Comparison of ENCODE assay signal across 14 cellular contexts in genomic region chr17:78823282-78824046, GRCh38. TPM values are rescaled to one million over a fixed set of nuclear protein-coding genes. Genes with fewer than 3 reads are reported as not detected.
DNase-seq lines count a peak whose midpoint lies in the region; ATAC-seq, FAIRE-seq and TF ChIP-seq lines count a peak whose summit lies in the region.
"Had no signal": no experiment of that assay in that cellular context is flagged by ENCODE, and none has a peak within 500 bp of the region (broad histone marks: within the 10 kb centered on the region; RNA-seq: fewer than 3 reads in every experiment).

No MANE protein-coding gene starts in this region.

- TF ChIP-seq CTCF in AG09319 (IDR thresholded peaks at IDR 0.05; ENCODE audit: low read depth, low read length) = 0 out of 2 replicates have a peak, but pooled peaks have one; percentile 1
- peak; percentile 18 for TF ChIP-seq CTCF in GM06990 (IDR thresholded peaks at IDR 0.05; ENCODE audit: insufficient read depth, low read length, poor library complexity, severe bottlenecking)
- TF ChIP-seq CTCF in activated CD8-positive, alpha-beta T cell treated with anti-CD3 and anti-CD28 coated beads for 36 hours (IDR thresholded peaks at IDR 0.05) = no peak

- DNase-seq in AG09319 (ENCODE audit: extremely low read depth, low read depth) (no peak), GM06990 (ENCODE audit: extremely low read depth, insufficient read length) (no peak), left kidney (ENCODE audit: low read depth, low spot score) (peak; percentile 15), ACHN (no peak), T-helper 1 cell (no peak), MG63 (no peak), small intestine (no peak)
- DNase-seq in activated CD8-positive, alpha-beta T cell treated with anti-CD3 and anti-CD28 coated beads for 36 hours = no peak
- DNase-seq: adrenal gland; effector CD4-positive, alpha-beta T cell; heart left ventricle; left ventricle myocardium inferior; NCI-H1694 had no signal

- H3K27me3 ChIP-seq in GM06990 (replicated peaks; ENCODE audit: control insufficient read depth, insufficient read depth, low read length) = no peaks in the 10 kb centered on the region
- no peaks in the 10 kb centered on the region for H3K27me3 ChIP-seq in MG63
- H3K27me3 ChIP-seq in small intestine (ENCODE audit: control insufficient read depth in 2 of 2, insufficient read depth in 2 of 2, low read length in 2 of 2) = no peaks in the 10 kb centered on the region
- H3K27me3 ChIP-seq: adrenal gland, heart left ventricle had no signal

- H3K4me1 ChIP-seq in small intestine (ENCODE audit: control insufficient read depth in 2 of 2, insufficient read depth in 1 of 2, low read depth in 1 of 2, low read length in 1 of 2) = no peaks in the 10 kb centered on the region
- H3K4me1 ChIP-seq: adrenal gland had no signal

- FAIRE-seq in small intestine (lab: Jason Lieb, UNC) = no peak

- WGBS in small intestine, 3 donors = 82 to 92% (median 87%) methylated on average over 14 of the region's 14 CpGs

- H3K9me3 ChIP-seq in MG63 = no peaks in the 10 kb centered on the region
- no peaks in the 10 kb centered on the region for H3K9me3 ChIP-seq in small intestine (ENCODE audit: control insufficient read depth, low read depth)
- H3K9me3 ChIP-seq: adrenal gland, heart left ventricle, left ventricle myocardium inferior had no signal

- H3K4me1 Mint-ChIP-seq in activated CD8-positive, alpha-beta T cell treated with anti-CD3 and anti-CD28 coated beads for 36 hours (ENCODE audit: low read depth) = peaks cover 53% of the 10 kb centered on the region

- in situ Hi-C loops in ACHN (cut with HindIII; ENCODE audit: low pct_ligation_motif_present, low pct_unique_long_range_greater_than_20kb, low sequenced_read_pairs) = no loop called here

- H3K4me3 Mint-ChIP-seq in activated CD8-positive, alpha-beta T cell treated with anti-CD3 and anti-CD28 coated beads for 36 hours = no peak overlapping the region
- H3K4me3 Mint-ChIP-seq: stimulated activated memory B cell treated with anti-CD40 and anti-IgM and Interleukin-4, amounts not matched to agents 10 μg/mL and 1 μg/mL and 100 μg/mL, for 72 hours had no signal

- POLR2A ChIA-PET in activated CD8-positive, alpha-beta T cell treated with anti-CD3 and anti-CD28 coated beads for 36 hours (lab: Charles Lee) = interaction anchor here (0.6 to 3.3 kb wide), 6 partner anchors 8 to 98 kb away, joined by 3 to 14 read pairs (median 5); no protein-coding TSS in a partner anchor

- intact Hi-C loops in activated CD8-positive, alpha-beta T cell treated with anti-CD3 and anti-CD28 coated beads for 36 hours (cut with micrococcal nuclease) = no loop called here

- H3K27me3 Mint-ChIP-seq in activated CD8-positive, alpha-beta T cell treated with anti-CD3 and anti-CD28 coated beads for 36 hours = no peaks in the 10 kb centered on the region
- H3K27me3 Mint-ChIP-seq: stimulated activated memory B cell treated with anti-CD40 and anti-IgM and Interleukin-4, amounts not matched to agents 10 μg/mL and 1 μg/mL and 100 μg/mL, for 72 hours had no signal

- peak overlapping the region; percentile 17 for H3K27ac Mint-ChIP-seq in activated CD8-positive, alpha-beta T cell treated with anti-CD3 and anti-CD28 coated beads for 36 hours
- H3K27ac Mint-ChIP-seq: stimulated activated memory B cell treated with anti-CD40 and anti-IgM and Interleukin-4, amounts not matched to agents 10 μg/mL and 1 μg/mL and 100 μg/mL, for 72 hours had no signal

- no peak overlapping the region for H3K4me3 ChIP-seq in GM06990 (replicated peaks; ENCODE audit: low read depth, low read length)
- no peak overlapping the region for H3K4me3 ChIP-seq in MG63
- no peak overlapping the region for H3K4me3 ChIP-seq in small intestine (ENCODE audit: low read depth in 1 of 2, low read length in 2 of 2)
- H3K4me3 ChIP-seq: adrenal gland, heart left ventricle, left ventricle myocardium inferior had no signal

- CTCF ChIA-PET in activated CD8-positive, alpha-beta T cell treated with anti-CD3 and anti-CD28 coated beads for 36 hours (lab: Charles Lee) = interaction anchor here (1.1 kb wide), 1 partner anchor 17 kb away, joined by 3 read pairs; no protein-coding TSS in a partner anchor

- no peak for ATAC-seq in activated CD8-positive, alpha-beta T cell treated with anti-CD3 and anti-CD28 coated beads for 36 hours
- ATAC-seq: stimulated activated memory B cell treated with anti-CD40 and anti-IgM and Interleukin-4, amounts not matched to agents 10 μg/mL and 1 μg/mL and 100 μg/mL, for 72 hours had no signal

- no peaks in the 10 kb centered on the region for H3K9me3 Mint-ChIP-seq in activated CD8-positive, alpha-beta T cell treated with anti-CD3 and anti-CD28 coated beads for 36 hours
- H3K9me3 Mint-ChIP-seq: stimulated activated memory B cell treated with anti-CD40 and anti-IgM and Interleukin-4, amounts not matched to agents 10 μg/mL and 1 μg/mL and 100 μg/mL, for 72 hours had no signal

- H3K27ac ChIP-seq in small intestine (ENCODE audit: low read depth in 1 of 2, low read length in 1 of 2) = no peak overlapping the region
- H3K27ac ChIP-seq: adrenal gland, heart left ventricle, left ventricle myocardium inferior had no signal

- peaks cover 48% of the 10 kb centered on the region for H3K36me3 ChIP-seq in GM06990 (ENCODE audit: control insufficient read depth, insufficient read depth, low read length)
- peaks cover 93% of the 10 kb centered on the region for H3K36me3 ChIP-seq in MG63
- H3K36me3 ChIP-seq in small intestine (ENCODE audit: control insufficient read depth in 2 of 2, insufficient read depth in 2 of 2, low read length in 2 of 2) = peaks cover 29 to 36% of the 10 kb centered on the region in 2 donors

- peaks cover 80% of the 10 kb centered on the region for H3K36me3 Mint-ChIP-seq in activated CD8-positive, alpha-beta T cell treated with anti-CD3 and anti-CD28 coated beads for 36 hours (ENCODE audit: low read depth)

RNA-seq across cellular contexts. Expression of gene USP36, which starts 17.1 kb away (rescaled TPM):
- total RNA-seq in activated CD8-positive, alpha-beta T cell treated with anti-CD3 and anti-CD28 coated beads for 36 hours = 10 to 100 TPM; 86.3 to 93.2 TPM
- total RNA-seq in MG63 (2014; rRNA removed; shearing (Covaris generic); ENCODE audit: low replicate concordance) = 16.3 and 33.4 TPM in 2 replicates
- polyA plus RNA-seq in small intestine = 10 to 100 TPM in 2 of 3 donors, 1 to 10 TPM in 1; 8.1 to 19.6 (median 18.6) TPM

RNA-seq across cellular contexts. Expression of gene CYTH1, which starts 41.4 kb away (rescaled TPM):
- 10 to 100 TPM; 95.1 to 96.0 TPM for total RNA-seq in activated CD8-positive, alpha-beta T cell treated with anti-CD3 and anti-CD28 coated beads for 36 hours
- 11.2 and 17.2 TPM in 2 replicates for total RNA-seq in MG63 (2014; rRNA removed; shearing (Covaris generic); ENCODE audit: low replicate concordance)
- 10 to 100 TPM; 37.6 to 46.3 (median 38.6) TPM for polyA plus RNA-seq in small intestine
